Comparison of ENCODE assay signal across 8 cellular contexts in genomic region chrX:73855546-73855945, GRCh38. TPM values are rescaled to one million over a fixed set of nuclear protein-coding genes. Genes with fewer than 3 reads are reported as not detected.
DNase-seq lines count a peak whose midpoint lies in the region; ATAC-seq and TF ChIP-seq lines count a peak whose summit lies in the region.

No MANE protein-coding gene starts in this region.

- no peaks in the 10 kb centered on the region for H3K27me3 ChIP-seq in H9 (ENCODE audit: insufficient read depth, low read length)

- no peak overlapping the region for H3K56ac ChIP-seq in H9 (ENCODE audit: insufficient read length, low read depth, low read length)

- no peaks in the 10 kb centered on the region for H3K79me1 ChIP-seq in H9 (ENCODE audit: insufficient read depth, low read depth, low read length, poor library complexity, severe bottlenecking)

- no peak overlapping the region for H2AFZ ChIP-seq in H9 (ENCODE audit: low read length)

- no CpG with 5 or more reads among the region's 2 CpGs for WGBS in H9 (ENCODE audit: extremely low coverage, insufficient read length, low lambda C conversion rate)

- no peaks in the 10 kb centered on the region for H4K20me1 ChIP-seq in H9 (ENCODE audit: control insufficient read depth, insufficient read depth, insufficient read length)

- H3K9me3 Mint-ChIP-seq in CD14-positive monocyte (peaks cover 0 to 19% (median 2%) of the 10 kb centered on the region in 7 donors), H9 (peaks cover 43 to 51% of the 10 kb centered on the region in 2 experiments)
- no peaks in the 10 kb centered on the region for H3K9me3 Mint-ChIP-seq in activated CD4-positive, alpha-beta T cell treated with anti-CD3 and anti-CD28 coated beads, Interleukin-2, amount 10 ng/mL, durations not matched to agents 24 days and 14 days

- no peak overlapping the region for H3K4me3 ChIP-seq in coronary artery

- H3K4ac ChIP-seq in H9 (ENCODE audit: low read depth, low read length) = no peak overlapping the region

- H3K27ac ChIP-seq in H9 (ENCODE audit: insufficient read length, low read depth, low read length) (no peak overlapping the region), coronary artery (no peak overlapping the region)

- no peaks in the 10 kb centered on the region for H3K36me3 Mint-ChIP-seq in CD14-positive monocyte
- H3K36me3 Mint-ChIP-seq in H9 (ENCODE audit: insufficient read depth in 1 of 3, low read depth in 3 of 3) = peaks cover 20 to 53% (median 32%) of the 10 kb centered on the region in 3 experiments
- no peaks in the 10 kb centered on the region for H3K36me3 Mint-ChIP-seq in activated CD4-positive, alpha-beta T cell treated with anti-CD3 and anti-CD28 coated beads, Interleukin-2, amount 10 ng/mL, durations not matched to agents 24 days and 14 days (ENCODE audit: low read depth)

- H2BK20ac ChIP-seq in H9 (ENCODE audit: low read depth, low read length, poor library complexity, severe bottlenecking) = no peak overlapping the region

- no peak overlapping the region for H3K9ac ChIP-seq in H9 (ENCODE audit: extremely low read depth, insufficient read length, low read length)

- DNase-seq in CD14-positive monocyte (ENCODE audit: low spot score) (no peak), H9 (peak; percentile 71), NCI-H345 (lab: John Stamatoyannopoulos, UW) (peak; percentile 41), coronary artery (ENCODE audit: low spot score) (peak; percentile 79), lung microvascular endothelial cell (ENCODE audit: low read depth in 2 of 2) (peak; percentile 66 to 84)
- DNase-seq in activated CD4-positive, alpha-beta T cell treated with anti-CD3 and anti-CD28 coated beads, Interleukin-2, amount 10 ng/mL, durations not matched to agents 24 days and 14 days = peak; percentile 86
- DNase-seq in stimulated activated CD8-positive, alpha-beta memory T cell treated with anti-CD3 and anti-CD28 coated beads, Interleukin-15, amount 100 ng/mL, for 4 hours (ENCODE audit: low read depth in 2 of 2) = peak; percentile 7 to 28

- no peaks in the 10 kb centered on the region for H3K23me2 ChIP-seq in H9 (ENCODE audit: insufficient read length, low read depth, low read length, poor library complexity, severe bottlenecking)

- H2BK5ac ChIP-seq in H9 (ENCODE audit: insufficient read length, low read length) = no peak overlapping the region

- no peak overlapping the region for H3T11ph ChIP-seq in H9 (ENCODE audit: low read length)

- no peaks in the 10 kb centered on the region; the same call in 1 of the 2 replicates for H3K4me1 ChIP-seq in H9 (ENCODE audit: insufficient read depth, low read length)

- H3K79me2 ChIP-seq in H9 (ENCODE audit: insufficient read depth, low read length) = no peaks in the 10 kb centered on the region

- no peak overlapping the region for H3K27ac Mint-ChIP-seq in CD14-positive monocyte
- H3K27ac Mint-ChIP-seq in H9 = no peak overlapping the region
- no peak overlapping the region for H3K27ac Mint-ChIP-seq in activated CD4-positive, alpha-beta T cell treated with anti-CD3 and anti-CD28 coated beads, Interleukin-2, amount 10 ng/mL, durations not matched to agents 24 days and 14 days

- no peak overlapping the region for H2AK5ac ChIP-seq in H9 (ENCODE audit: insufficient read length, low read length)

- H2BK12ac ChIP-seq in H9 (ENCODE audit: insufficient read length, low read depth, low read length) = no peak overlapping the region

- no peak overlapping the region for H3K18ac ChIP-seq in H9 (ENCODE audit: insufficient read length, low read depth, low read length)

- no peak overlapping the region for H4K5ac ChIP-seq in H9 (ENCODE audit: insufficient read length, low read depth, low read length)

- H3K27me3 Mint-ChIP-seq in CD14-positive monocyte (ENCODE audit: low read depth in 3 of 3) = peaks cover 0 to 20% (median 0%) of the 10 kb centered on the region in 3 donors
- no peaks in the 10 kb centered on the region; the same call in 1 of the 2 replicates for H3K27me3 Mint-ChIP-seq in H9 (ENCODE audit: low read depth)
- H3K27me3 Mint-ChIP-seq in activated CD4-positive, alpha-beta T cell treated with anti-CD3 and anti-CD28 coated beads, Interleukin-2, amount 10 ng/mL, durations not matched to agents 24 days and 14 days = no peaks in the 10 kb centered on the region

- H2BK15ac ChIP-seq in H9 (ENCODE audit: low read depth, low read length) = no peak overlapping the region

- intact Hi-C loops in CD14-positive monocyte (cut with micrococcal nuclease) = loop anchor here (5.0 to 10.0 kb wide), 3 partner anchors 162 to 279 kb away; no protein-coding TSS in a partner anchor
- intact Hi-C loops in activated CD4-positive, alpha-beta T cell treated with anti-CD3 and anti-CD28 coated beads, Interleukin-2, amount 10 ng/mL, durations not matched to agents 24 days and 14 days (cut with micrococcal nuclease) = loop anchor here (1.0 kb wide), 2 partner anchors 160 to 278 kb away; no protein-coding TSS in a partner anchor

- peaks cover 12% of the 10 kb centered on the region for H3K9me3 ChIP-seq in H9 (ENCODE audit: control insufficient read depth, low read depth, low read length)

- no peak overlapping the region for H3K4me2 ChIP-seq in H9 (ENCODE audit: insufficient read depth, insufficient read length, low read length)

- H3K14ac ChIP-seq in H9 (ENCODE audit: insufficient read depth, low read length) = no peak overlapping the region

- H3K4me3 Mint-ChIP-seq in CD14-positive monocyte (no peak overlapping the region), H9 (no peak overlapping the region)
- H3K4me3 Mint-ChIP-seq in activated CD4-positive, alpha-beta T cell treated with anti-CD3 and anti-CD28 coated beads, Interleukin-2, amount 10 ng/mL, durations not matched to agents 24 days and 14 days = no peak overlapping the region

- no peak overlapping the region for H4K91ac ChIP-seq in H9 (ENCODE audit: insufficient read length, low read depth, low read length)

- no peak for ATAC-seq in HG03045 (IDR thresholded peaks at IDR 0.05; ENCODE audit: unreplicated experiment)

- no peak overlapping the region for H3K23ac ChIP-seq in H9 (ENCODE audit: insufficient read length, low read depth, low read length)

- H3K4me1 Mint-ChIP-seq in CD14-positive monocyte (no peaks in the 10 kb centered on the region), H9 (peaks cover 18 to 22% of the 10 kb centered on the region in 2 experiments)
- no peaks in the 10 kb centered on the region for H3K4me1 Mint-ChIP-seq in activated CD4-positive, alpha-beta T cell treated with anti-CD3 and anti-CD28 coated beads, Interleukin-2, amount 10 ng/mL, durations not matched to agents 24 days and 14 days

- no peak overlapping the region for H4K8ac ChIP-seq in H9 (replicated peaks; ENCODE audit: insufficient read length, low read depth, low read length)

- no peak overlapping the region for H2BK120ac ChIP-seq in H9 (ENCODE audit: low read depth, low read length, poor library complexity, severe bottlenecking)

- peak; percentile 47 for TF ChIP-seq CTCF in CD14-positive monocyte (IDR thresholded peaks at IDR 0.05)
- peak; percentile 89 for TF ChIP-seq CTCF in H9 (conservative IDR thresholded peaks at IDR 0.05)
- peak; percentile 47 for TF ChIP-seq CTCF in coronary artery (IDR thresholded peaks at IDR 0.05)

RNA-seq across cellular contexts. Expression of gene XIST, which starts 3.0 kb away (rescaled TPM):
- polyA plus RNA-seq in CD14-positive monocyte = 1 to 10 TPM; 2.2 to 3.8 TPM
- total RNA-seq in H9 (2021) (0.86 and 1.4 TPM in 2 replicates), lung microvascular endothelial cell (32.9 TPM in 1 of 2 replicates, not detected in the other)
- total RNA-seq in activated CD4-positive, alpha-beta T cell treated with anti-CD3 and anti-CD28 coated beads, Interleukin-2, amount 10 ng/mL, durations not matched to agents 24 days and 14 days = not detected in 2 replicates
